1 cellular context compared by ENCODE assay signal in genomic region chr14:100440758-100441203, GRCh38.
TF ChIP-seq lines count a peak whose summit lies in the region.

No MANE protein-coding gene starts in this region.

TF ChIP-seq in SK-N-SH, 30 proteins besides CTCF, POLR2A, EP300 and RAD21 (continued from another document):
- TF ChIP-seq RFX5 (IDR thresholded peaks at IDR 0.05; ENCODE audit: low read length) (0 out of 2 replicates have a peak, but pooled peaks have one; percentile 27), MXI1 (IDR thresholded peaks at IDR 0.05; ENCODE audit: low read depth, low read length) (peak; percentile 54)
- TF ChIP-seq, protein P1, sequence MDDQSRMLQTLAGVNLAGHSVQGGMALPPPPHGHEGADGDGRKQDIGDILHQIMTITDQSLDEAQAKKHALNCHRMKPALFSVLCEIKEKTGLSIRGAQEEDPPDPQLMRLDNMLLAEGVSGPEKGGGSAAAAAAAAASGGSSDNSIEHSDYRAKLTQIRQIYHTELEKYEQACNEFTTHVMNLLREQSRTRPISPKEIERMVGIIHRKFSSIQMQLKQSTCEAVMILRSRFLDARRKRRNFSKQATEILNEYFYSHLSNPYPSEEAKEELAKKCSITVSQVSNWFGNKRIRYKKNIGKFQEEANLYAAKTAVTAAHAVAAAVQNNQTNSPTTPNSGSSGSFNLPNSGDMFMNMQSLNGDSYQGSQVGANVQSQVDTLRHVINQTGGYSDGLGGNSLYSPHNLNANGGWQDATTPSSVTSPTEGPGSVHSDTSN (IDR thresholded peaks at IDR 0.05), result peak; percentile 91
